ENCODE assay signal across 1 cellular context in genomic region chr12:6752931-6753771, GRCh38.
TF ChIP-seq lines count a peak whose summit lies in the region.

A gene with protein sequence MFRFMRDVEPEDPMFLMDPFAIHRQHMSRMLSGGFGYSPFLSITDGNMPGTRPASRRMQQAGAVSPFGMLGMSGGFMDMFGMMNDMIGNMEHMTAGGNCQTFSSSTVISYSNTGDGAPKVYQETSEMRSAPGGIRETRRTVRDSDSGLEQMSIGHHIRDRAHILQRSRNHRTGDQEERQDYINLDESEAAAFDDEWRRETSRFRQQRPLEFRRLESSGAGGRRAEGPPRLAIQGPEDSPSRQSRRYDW (minus strand): TSS chr12:6753141. CDS start chr12:6752334, 807 bp downstream.

TF ChIP-seq in K562, 482 proteins besides CTCF, POLR2A, EP300 and RAD21 (continued from another document and continues in another):
- TF ChIP-seq ZNF398 (CRISPR knock-in tag; IDR thresholded peaks at IDR 0.05) (no peak), MITF (IDR thresholded peaks at IDR 0.05) (no peak), SOX6 (IDR thresholded peaks at IDR 0.05) (peak; percentile 44), L3MBTL2 (IDR thresholded peaks at IDR 0.05) (peak; percentile 35), SRSF7 (optimal IDR thresholded peaks at IDR 0.05; ENCODE audit: low read depth, low read length) (no peak), ETV1 (tag; conservative IDR thresholded peaks at IDR 0.05; ENCODE audit: low read depth) (peak; percentile 68), TRIM28 (IDR thresholded peaks at IDR 0.05) (no peak), ZKSCAN1 (IDR thresholded peaks at IDR 0.05; ENCODE audit: low read depth, low read length) (no peak), LCOR (CRISPR knock-in tag; IDR thresholded peaks at IDR 0.05) (no peak), ZNF830 (CRISPR knock-in tag; IDR thresholded peaks at IDR 0.05) (no peak), ZNF311 (CRISPR knock-in tag; IDR thresholded peaks at IDR 0.05) (no peak), MTA1 (IDR thresholded peaks at IDR 0.05; ENCODE audit: borderline replicate concordance) (no peak), ZNF511 (CRISPR knock-in tag; IDR thresholded peaks at IDR 0.05) (0 out of 2 replicates have a peak, but pooled peaks have one; percentile 17), ZNF143 (CRISPR knock-in tag; IDR thresholded peaks at IDR 0.05) (no peak), ZBTB49 (CRISPR knock-in tag; IDR thresholded peaks at IDR 0.05; ENCODE audit: borderline replicate concordance) (no peak), STAT6 (CRISPR knock-in tag; IDR thresholded peaks at IDR 0.05) (no peak), CHCHD3 (CRISPR knock-in tag; IDR thresholded peaks at IDR 0.05) (no peak), RHOXF2B (CRISPR knock-in tag; conservative IDR thresholded peaks at IDR 0.05) (no peak), HNRNPL (IDR thresholded peaks at IDR 0.05; ENCODE audit: low read depth, low read length) (peak; percentile 55; the same call in 1 of the 2 replicates), OTX1 (CRISPR knock-in tag; IDR thresholded peaks at IDR 0.05) (0 out of 2 replicates have a peak, but pooled peaks have one; percentile 13), ZNF282 (CRISPR knock-in tag; IDR thresholded peaks at IDR 0.05) (no peak), EGR1 (conservative IDR thresholded peaks at IDR 0.05) (peak; percentile 84), SLC30A9 (CRISPR knock-in tag; IDR thresholded peaks at IDR 0.05) (no peak), CC2D1A (IDR thresholded peaks at IDR 0.05) (no peak; the same call in 1 of the 2 replicates), ZBTB12 (CRISPR knock-in tag; IDR thresholded peaks at IDR 0.05) (peak; percentile 74), CEBPB (tag; IDR thresholded peaks at IDR 0.05) (no peak), ELF4 (CRISPR knock-in tag; IDR thresholded peaks at IDR 0.05) (no peak), HDAC2 (IDR thresholded peaks at IDR 0.05) (no peak), NKRF (IDR thresholded peaks at IDR 0.05; ENCODE audit: borderline replicate concordance) (no peak), PML (IDR thresholded peaks at IDR 0.05; ENCODE audit: low read length) (no peak), GABPB2 (CRISPR knock-in tag; conservative IDR thresholded peaks at IDR 0.05) (no peak), FOSL1 (tag; conservative IDR thresholded peaks at IDR 0.05) (peak; percentile 25; the same call in 1 of the 2 replicates), HDAC8 (tag; IDR thresholded peaks at IDR 0.05) (no peak), JUN (IDR thresholded peaks at IDR 0.05; ENCODE audit: borderline replicate concordance, low read depth, low read length) (no peak), JUN (CRISPR knock-in tag; IDR thresholded peaks at IDR 0.05; ENCODE audit: borderline replicate concordance) (no peak), TARDBP (IDR thresholded peaks at IDR 0.05) (no peak), ZNF174 (CRISPR knock-in tag; IDR thresholded peaks at IDR 0.05) (no peak)
- TF ChIP-seq, protein P1, sequence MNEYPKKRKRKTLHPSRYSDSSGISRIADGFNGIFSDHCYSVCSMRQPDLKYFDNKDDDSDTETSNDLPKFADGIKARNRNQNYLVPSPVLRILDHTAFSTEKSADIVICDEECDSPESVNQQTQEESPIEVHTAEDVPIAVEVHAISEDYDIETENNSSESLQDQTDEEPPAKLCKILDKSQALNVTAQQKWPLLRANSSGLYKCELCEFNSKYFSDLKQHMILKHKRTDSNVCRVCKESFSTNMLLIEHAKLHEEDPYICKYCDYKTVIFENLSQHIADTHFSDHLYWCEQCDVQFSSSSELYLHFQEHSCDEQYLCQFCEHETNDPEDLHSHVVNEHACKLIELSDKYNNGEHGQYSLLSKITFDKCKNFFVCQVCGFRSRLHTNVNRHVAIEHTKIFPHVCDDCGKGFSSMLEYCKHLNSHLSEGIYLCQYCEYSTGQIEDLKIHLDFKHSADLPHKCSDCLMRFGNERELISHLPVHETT (CRISPR knock-in tag; conservative IDR thresholded peaks at IDR 0.05 in 1 of 2, IDR thresholded peaks at IDR 0.05 in 1 of 2) = peak in 1 of 2 experiments; percentile 56; a peak in 1 of 4 replicates
- TF ChIP-seq, protein P2, sequence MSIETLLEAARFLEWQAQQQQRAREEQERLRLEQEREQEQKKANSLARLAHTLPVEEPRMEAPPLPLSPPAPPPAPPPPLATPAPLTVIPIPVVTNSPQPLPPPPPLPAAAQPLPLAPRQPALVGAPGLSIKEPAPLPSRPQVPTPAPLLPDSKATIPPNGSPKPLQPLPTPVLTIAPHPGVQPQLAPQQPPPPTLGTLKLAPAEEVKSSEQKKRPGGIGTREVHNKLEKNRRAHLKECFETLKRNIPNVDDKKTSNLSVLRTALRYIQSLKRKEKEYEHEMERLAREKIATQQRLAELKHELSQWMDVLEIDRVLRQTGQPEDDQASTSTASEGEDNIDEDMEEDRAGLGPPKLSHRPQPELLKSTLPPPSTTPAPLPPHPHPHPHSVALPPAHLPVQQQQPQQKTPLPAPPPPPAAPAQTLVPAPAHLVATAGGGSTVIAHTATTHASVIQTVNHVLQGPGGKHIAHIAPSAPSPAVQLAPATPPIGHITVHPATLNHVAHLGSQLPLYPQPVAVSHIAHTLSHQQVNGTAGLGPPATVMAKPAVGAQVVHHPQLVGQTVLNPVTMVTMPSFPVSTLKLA (conservative IDR thresholded peaks at IDR 0.05) = peak in 1 of 2 experiments; percentile 70; a peak in 2 of 4 replicates
- TF ChIP-seq, protein P3, sequence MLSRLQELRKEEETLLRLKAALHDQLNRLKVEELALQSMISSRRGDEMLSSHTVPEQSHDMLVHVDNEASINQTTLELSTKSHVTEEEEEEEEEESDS (CRISPR knock-in tag; IDR thresholded peaks at IDR 0.05) = no peak
- TF ChIP-seq, protein P4, sequence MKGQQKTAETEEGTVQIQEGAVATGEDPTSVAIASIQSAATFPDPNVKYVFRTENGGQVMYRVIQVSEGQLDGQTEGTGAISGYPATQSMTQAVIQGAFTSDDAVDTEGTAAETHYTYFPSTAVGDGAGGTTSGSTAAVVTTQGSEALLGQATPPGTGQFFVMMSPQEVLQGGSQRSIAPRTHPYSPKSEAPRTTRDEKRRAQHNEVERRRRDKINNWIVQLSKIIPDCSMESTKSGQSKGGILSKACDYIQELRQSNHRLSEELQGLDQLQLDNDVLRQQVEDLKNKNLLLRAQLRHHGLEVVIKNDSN (CRISPR knock-in tag; IDR thresholded peaks at IDR 0.05) = no peak
